17 cellular contexts compared by ENCODE assay signal in genomic region chr4:8710946-8711345, GRCh38.
DNase-seq lines count a peak whose midpoint lies in the region; ATAC-seq and TF ChIP-seq lines count a peak whose summit lies in the region.
"Had no signal": no experiment of that assay in that cellular context is flagged by ENCODE, and none has a peak within 500 bp of the region (broad histone marks: within the 10 kb centered on the region; RNA-seq: fewer than 3 reads in every experiment).

No MANE protein-coding gene starts in this region.

- H3K9me3 ChIP-seq in left ventricle myocardium inferior (replicated peaks) (peaks cover 49% of the 10 kb centered on the region), endodermal cell (ENCODE audit: control insufficient read depth, low read length) (peaks cover 16% of the 10 kb centered on the region), uterus (peaks cover 0 to 7% of the 10 kb centered on the region in 2 donors)
- H3K9me3 ChIP-seq: MG63 had no signal

- H3K36me3 Mint-ChIP-seq in endodermal cell (ENCODE audit: low read depth) (no peaks in the 10 kb centered on the region), osteocyte (ENCODE audit: unreplicated experiment) (no peaks in the 10 kb centered on the region)

- H3K27me3 ChIP-seq in left ventricle myocardium inferior (ENCODE audit: low read depth) (peaks cover 49% of the 10 kb centered on the region), endodermal cell (ENCODE audit: control insufficient read depth, insufficient read depth, low read length, poor library complexity, severe bottlenecking) (no peaks in the 10 kb centered on the region), uterus (no peaks in the 10 kb centered on the region)
- H3K27me3 ChIP-seq: MG63 had no signal

- 71 to 76% methylated on average over 5 to 8 of the region's 8 CpGs for WGBS in endodermal cell (ENCODE audit: insufficient coverage in 1 of 2, insufficient read length in 1 of 2), 2 experiments

- H3K4me3 Mint-ChIP-seq in endodermal cell: no peak overlapping the region
- no peak overlapping the region for H3K4me3 Mint-ChIP-seq in osteocyte (ENCODE audit: unreplicated experiment)

- H3K27ac Mint-ChIP-seq in endodermal cell (no peak overlapping the region), osteocyte (ENCODE audit: unreplicated experiment) (no peak overlapping the region)

- H3K36me3 ChIP-seq in left ventricle myocardium inferior: no peaks in the 10 kb centered on the region
- H3K36me3 ChIP-seq in endodermal cell (ENCODE audit: control insufficient read depth, insufficient read depth, low read length): no peaks in the 10 kb centered on the region
- no peaks in the 10 kb centered on the region for H3K36me3 ChIP-seq in uterus
- H3K36me3 ChIP-seq: MG63 had no signal

- intact Hi-C loops in left ventricle myocardium inferior (cut with micrococcal nuclease) (no loop called here), Right ventricle myocardium inferior (cut with DNase I) (no loop called here), uterus (cut with DNase I; ENCODE audit: low total_unique reads) (no loop called here)

- no peak for ATAC-seq in Right ventricle myocardium inferior
- ATAC-seq in HG02840 (IDR thresholded peaks at IDR 0.05; ENCODE audit: low FRiP score, unreplicated experiment): no peak
- ATAC-seq: PC-3 had no signal

- no peak overlapping the region for H3K9ac ChIP-seq in endodermal cell (ENCODE audit: extremely low read depth, low read length, poor library complexity, severe bottlenecking)

- H3K4me1 Mint-ChIP-seq in endodermal cell (no peaks in the 10 kb centered on the region), osteocyte (ENCODE audit: unreplicated experiment) (peaks cover 2% of the 10 kb centered on the region)

- no peak for TF ChIP-seq CTCF in left ventricle myocardium inferior (IDR thresholded peaks at IDR 0.05; ENCODE audit: borderline replicate concordance)
- no peak for TF ChIP-seq CTCF in endodermal cell (conservative IDR thresholded peaks at IDR 0.05)
- TF ChIP-seq CTCF in osteocyte (IDR thresholded peaks at IDR 0.05): no peak
- no peak for TF ChIP-seq CTCF in uterus (IDR thresholded peaks at IDR 0.05)

- no peaks in the 10 kb centered on the region for H3K4me1 ChIP-seq in left ventricle myocardium inferior
- H3K4me1 ChIP-seq in endodermal cell (ENCODE audit: control insufficient read depth, insufficient read depth, low read length): no peaks in the 10 kb centered on the region
- H3K4me1 ChIP-seq in uterus: no peaks in the 10 kb centered on the region

- H3K9me3 Mint-ChIP-seq in endodermal cell (peaks cover 26% of the 10 kb centered on the region), osteocyte (ENCODE audit: unreplicated experiment) (peaks cover 20% of the 10 kb centered on the region)

- peak; percentile 5 for DNase-seq in left ventricle myocardium inferior
- DNase-seq in Right ventricle myocardium inferior (ENCODE audit: missing footprints): no peak
- peak; percentile 16 for DNase-seq in endodermal cell
- peak; percentile 69 for DNase-seq in osteocyte (ENCODE audit: extremely low spot score, unreplicated experiment)
- peak; percentile 2 to 6 for DNase-seq in uterus
- no peak for DNase-seq in KG1 (lab: John Stamatoyannopoulos, UW)
- DNase-seq: ACHN, AML-193, EL, MG63, NCI-H1092, NCI-H146, NCI-H2081 treated with DMSO at 0.1 percent for 48 hours, NCI-H510A, NCI-H82, PC-3 had no signal

- H3K27ac ChIP-seq in left ventricle myocardium inferior (replicated peaks) (no peak overlapping the region), endodermal cell (ENCODE audit: low read depth, low read length) (no peak overlapping the region), uterus (no peak overlapping the region)

- no peak overlapping the region for H3K4me3 ChIP-seq in left ventricle myocardium inferior
- H3K4me3 ChIP-seq in endodermal cell (ENCODE audit: low read length): no peak overlapping the region
- H3K4me3 ChIP-seq in uterus: no peak overlapping the region
- H3K4me3 ChIP-seq: MG63 had no signal

- no peak for TF ChIP-seq POLR2A in uterus (IDR thresholded peaks at IDR 0.05)

- peaks cover 6% of the 10 kb centered on the region for H3K27me3 Mint-ChIP-seq in endodermal cell (ENCODE audit: insufficient read depth)
- peaks cover 12% of the 10 kb centered on the region for H3K27me3 Mint-ChIP-seq in osteocyte (ENCODE audit: unreplicated experiment)

Comparison
In these comparisons a context has a peak if more than half of its experiments do, and no peak if none do; other contexts are left out.
1. DNase-seq: peak in left ventricle myocardium inferior (single experiment), endodermal cell (single experiment), osteocyte (single experiment) and uterus (2 of 2); none in Right ventricle myocardium inferior (single experiment) and KG1 (single experiment).